ENCODE assay signal across 10 cellular contexts in the genomic region with DNA sequence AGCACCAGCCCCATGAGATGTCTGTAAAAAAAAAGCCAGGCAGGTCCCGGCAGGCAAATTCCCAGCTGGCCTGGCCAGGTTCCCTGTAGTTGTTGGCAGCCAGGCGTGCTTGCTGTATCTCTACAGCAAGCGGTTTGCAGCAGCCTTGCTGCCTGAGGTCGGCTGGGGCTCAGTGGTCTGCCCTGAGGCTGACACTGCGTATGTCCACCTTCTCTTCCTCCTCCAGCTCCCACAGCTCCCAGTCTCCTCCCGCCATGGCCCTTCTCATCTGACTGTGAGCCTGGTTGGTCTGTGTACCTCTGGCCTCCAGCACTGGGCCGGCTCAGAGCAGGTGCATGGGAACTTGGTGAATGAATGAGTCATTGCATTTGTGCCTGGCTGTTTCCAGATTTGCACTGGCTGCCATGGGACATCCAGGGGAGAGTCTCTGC. TPM values are rescaled to one million over a fixed set of nuclear protein-coding genes. Genes with fewer than 3 reads are reported as not detected.
DNase-seq lines count a peak whose midpoint lies in the region; ATAC-seq and TF ChIP-seq lines count a peak whose summit lies in the region.
"Had no signal": no experiment of that assay in that cellular context is flagged by ENCODE, and none has a peak within 500 bp of the region (broad histone marks: within the 10 kb centered on the region; RNA-seq: fewer than 3 reads in every experiment).

No MANE protein-coding gene starts in this region.

- intact Hi-C loops in naive thymus-derived CD4-positive, alpha-beta T cell (cut with micrococcal nuclease) = no loop called here

- DNase-seq in NCI-H2171 treated with DMSO at 0.1 percent for 48 hours (lab: John Stamatoyannopoulos, UW) (peak; percentile 86), NCI-H2227 treated with DMSO at 0.1 percent for 48 hours (lab: John Stamatoyannopoulos, UW) (no peak), WERI-Rb-1 (no peak), superior temporal gyrus (ENCODE audit: extremely low spot score) (no peak), NCI-H2227 (lab: John Stamatoyannopoulos, UW; ENCODE audit: unreplicated experiment) (no peak)
- DNase-seq in naive thymus-derived CD4-positive, alpha-beta T cell = no peak
- DNase-seq: activated T-cell treated with anti-CD3 and anti-CD28 coated beads, Interleukin-2, amount 50 U/mL, for 48 hours; H9 had no signal

- CTCF ChIA-PET in naive thymus-derived CD4-positive, alpha-beta T cell (lab: Charles Lee) = no interaction called here

- H3K27me3 ChIP-seq in BLaER1 (no peaks in the 10 kb centered on the region), ectodermal cell (ENCODE audit: control insufficient read depth, insufficient read depth, low read length, poor library complexity, severe bottlenecking) (no peaks in the 10 kb centered on the region), WERI-Rb-1 (ENCODE audit: insufficient read depth, low read depth, severe bottlenecking) (no peaks in the 10 kb centered on the region)
- H3K27me3 ChIP-seq in naive thymus-derived CD4-positive, alpha-beta T cell (ENCODE audit: control insufficient read depth in 2 of 2, insufficient read depth in 2 of 2, low read length in 2 of 2) = no peaks in the 10 kb centered on the region

- no peak overlapping the region for H3K27ac Mint-ChIP-seq in naive thymus-derived CD4-positive, alpha-beta T cell

- peak overlapping the region; percentile 54 for H3K4me2 ChIP-seq in BLaER1

- 82 to 85% methylated on average over 7 of the region's 7 CpGs for WGBS in ectodermal cell, 2 experiments

- peaks cover 0 to 4% (median 0%) of the 10 kb centered on the region in 11 donors for H3K9me3 Mint-ChIP-seq in naive thymus-derived CD4-positive, alpha-beta T cell

- H3K9ac ChIP-seq in BLaER1 = no peak overlapping the region

- H3K4me3 ChIP-seq in BLaER1 = no peak overlapping the region
- H3K4me3 ChIP-seq in ectodermal cell (ENCODE audit: insufficient read depth, low read depth, low read length) = no peak overlapping the region
- no peak overlapping the region for H3K4me3 ChIP-seq in naive thymus-derived CD4-positive, alpha-beta T cell (ENCODE audit: low read length)
- no peak overlapping the region for H3K4me3 ChIP-seq in WERI-Rb-1 (ENCODE audit: low read depth, low read length)

- 0 out of 2 replicates have a peak, but pooled peaks cover 3% of the 10 kb centered on the region for H3K9me3 ChIP-seq in BLaER1
- H3K9me3 ChIP-seq in ectodermal cell (ENCODE audit: control insufficient read depth, low read length) = no peaks in the 10 kb centered on the region
- no peaks in the 10 kb centered on the region for H3K9me3 ChIP-seq in naive thymus-derived CD4-positive, alpha-beta T cell (ENCODE audit: control insufficient read depth in 2 of 3, low read length in 3 of 3)
- H3K9me3 ChIP-seq in WERI-Rb-1 (ENCODE audit: severe bottlenecking) = no peaks in the 10 kb centered on the region

- POLR2A ChIA-PET in naive thymus-derived CD4-positive, alpha-beta T cell (lab: Charles Lee) = no interaction called here

- H3K27ac ChIP-seq in BLaER1 (no peak overlapping the region), ectodermal cell (ENCODE audit: insufficient read depth, low read depth, low read length, poor library complexity, severe bottlenecking) (peak overlapping the region; percentile 30), WERI-Rb-1 (no peak overlapping the region)
- H3K27ac ChIP-seq in naive thymus-derived CD4-positive, alpha-beta T cell (ENCODE audit: low read depth, low read length) = no peak overlapping the region

- H3K4me1 Mint-ChIP-seq in naive thymus-derived CD4-positive, alpha-beta T cell = no peaks in the 10 kb centered on the region

- H3K36me3 Mint-ChIP-seq in naive thymus-derived CD4-positive, alpha-beta T cell = no peaks in the 10 kb centered on the region

- no peaks in the 10 kb centered on the region for H3K27me3 Mint-ChIP-seq in naive thymus-derived CD4-positive, alpha-beta T cell

- ATAC-seq in naive thymus-derived CD4-positive, alpha-beta T cell = peak; percentile 6

- no peaks in the 10 kb centered on the region for H4K20me1 ChIP-seq in BLaER1

- H3K36me3 ChIP-seq in BLaER1 = no peaks in the 10 kb centered on the region
- peaks cover 4% of the 10 kb centered on the region for H3K36me3 ChIP-seq in ectodermal cell (ENCODE audit: control insufficient read depth, insufficient read depth, low read length)
- no peaks in the 10 kb centered on the region for H3K36me3 ChIP-seq in naive thymus-derived CD4-positive, alpha-beta T cell (ENCODE audit: control insufficient read depth in 2 of 3, insufficient read depth in 3 of 3, low read length in 3 of 3)
- H3K36me3 ChIP-seq in WERI-Rb-1 = peaks cover 3% of the 10 kb centered on the region

- no peak overlapping the region for H3K4me3 Mint-ChIP-seq in naive thymus-derived CD4-positive, alpha-beta T cell
- H3K4me3 Mint-ChIP-seq: H9 had no signal

- no peak for TF ChIP-seq CTCF in WERI-Rb-1 (IDR thresholded peaks at IDR 0.05; ENCODE audit: low read depth, low read length)

- peaks cover 21% of the 10 kb centered on the region for H3K4me1 ChIP-seq in BLaER1
- peaks cover 45% of the 10 kb centered on the region for H3K4me1 ChIP-seq in ectodermal cell (ENCODE audit: control insufficient read depth, insufficient read depth, low read length)
- no peaks in the 10 kb centered on the region for H3K4me1 ChIP-seq in naive thymus-derived CD4-positive, alpha-beta T cell (ENCODE audit: control insufficient read depth in 2 of 2, insufficient read depth in 2 of 2, low read length in 2 of 2)

RNA-seq across cellular contexts. Expression of gene SPSB4, which starts 42.8 kb away (rescaled TPM):
- 45.8 TPM for polyA plus RNA-seq in ectodermal cell (2013, experiment 1 of 4)
- 43.3 TPM for polyA plus RNA-seq in ectodermal cell (2013, experiment 2 of 4)
- polyA plus RNA-seq in ectodermal cell (2013, experiment 3 of 4) = 22.8 TPM
- 25.9 TPM for polyA plus RNA-seq in ectodermal cell (2013, experiment 4 of 4)
- total RNA-seq in naive thymus-derived CD4-positive, alpha-beta T cell = not detected
- not detected for polyA plus RNA-seq in naive thymus-derived CD4-positive, alpha-beta T cell
